22 cellular contexts compared by ENCODE assay signal in the genomic region with DNA sequence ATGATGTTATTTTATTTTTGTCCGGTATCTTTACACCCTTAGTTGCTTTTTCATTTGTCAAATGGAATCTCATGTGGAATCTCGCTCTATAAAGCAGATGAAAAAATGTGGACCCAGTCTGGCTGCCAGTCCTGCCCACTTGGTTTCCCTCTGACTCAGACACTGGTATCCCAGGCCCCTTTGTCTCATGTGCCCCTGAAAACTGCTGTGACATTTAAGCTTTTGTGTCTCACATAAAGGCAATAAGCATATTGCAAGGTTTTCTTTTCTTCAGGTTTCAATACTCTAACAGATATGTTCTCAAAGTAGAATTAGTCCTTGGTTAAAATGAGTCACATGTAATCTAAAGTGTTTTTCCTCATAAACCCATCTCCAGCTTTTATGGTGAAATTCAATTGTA.
A peak's percentile ranks its signal among the peaks of the same experiment; 100 is the strongest.
DNase-seq lines count a peak whose midpoint lies in the region; ATAC-seq lines count a peak whose summit lies in the region.
"Had no signal": no experiment of that assay in that cellular context is flagged by ENCODE, and none has a peak within 500 bp of the region (broad histone marks: within the 10 kb centered on the region; RNA-seq: fewer than 3 reads in every experiment).

No MANE protein-coding gene starts in this region.

- no peaks in the 10 kb centered on the region for H3K27me3 Mint-ChIP-seq in activated CD4-positive, alpha-beta T cell treated with anti-CD3 and anti-CD28 coated beads for 36 hours

- peak; percentile 64 for ATAC-seq in activated CD4-positive, alpha-beta T cell treated with anti-CD3 and anti-CD28 coated beads for 36 hours
- peak; percentile 60 for ATAC-seq in stimulated activated naive CD8-positive, alpha-beta T cell treated with anti-CD3 and anti-CD28 coated beads, Interleukin-15, Interleukin-2, amounts not matched to agents 100 U/mL and 50 U/mL, for 24 hours
- no peak for ATAC-seq in HG03457 (IDR thresholded peaks at IDR 0.05; ENCODE audit: unreplicated experiment)
- ATAC-seq: heart right ventricle, K562, left ventricle myocardium superior, Right ventricle myocardium inferior, SK-N-SH treated with all-trans-retinoic acid at 6 μM for 48 hours had no signal

- peaks cover 5% of the 10 kb centered on the region for H3K9me3 Mint-ChIP-seq in activated CD4-positive, alpha-beta T cell treated with anti-CD3 and anti-CD28 coated beads for 36 hours (ENCODE audit: low read depth)

- peak overlapping the region; percentile 71 for H3K27ac Mint-ChIP-seq in activated CD4-positive, alpha-beta T cell treated with anti-CD3 and anti-CD28 coated beads for 36 hours

- CTCF ChIA-PET in activated CD4-positive, alpha-beta T cell treated with anti-CD3 and anti-CD28 coated beads for 36 hours (lab: Charles Lee), result interaction anchor here (1.3 kb wide), 1 partner anchor 10 kb away, joined by 3 read pairs; no protein-coding TSS in a partner anchor

- peaks cover 74% of the 10 kb centered on the region for H3K4me1 Mint-ChIP-seq in activated CD4-positive, alpha-beta T cell treated with anti-CD3 and anti-CD28 coated beads for 36 hours

- no peak overlapping the region for H3K4me3 Mint-ChIP-seq in activated CD4-positive, alpha-beta T cell treated with anti-CD3 and anti-CD28 coated beads for 36 hours

- H3K36me3 Mint-ChIP-seq in activated CD4-positive, alpha-beta T cell treated with anti-CD3 and anti-CD28 coated beads for 36 hours (ENCODE audit: low read depth), result no peaks in the 10 kb centered on the region

- peak; percentile 41 for DNase-seq in activated CD4-positive, alpha-beta T cell treated with anti-CD3 and anti-CD28 coated beads for 36 hours
- no peak for DNase-seq in activated CD4-positive, alpha-beta T cell treated with anti-CD3 and anti-CD28 coated beads for 1 hour
- peak; percentile 37 for DNase-seq in stimulated activated CD4-positive, alpha-beta T cell treated with anti-CD3 and anti-CD28 coated beads, Interleukin-15, amount 100 ng/mL, for 24 hours
- no peak for DNase-seq in stimulated activated CD4-positive, alpha-beta T cell treated with anti-CD3 and anti-CD28 coated beads, Interleukin-2, amount 100 ng/mL, for 24 hours
- DNase-seq in dermis blood vessel endothelial cell, result peak; percentile 35
- peak; percentile 29 for DNase-seq in stimulated activated naive CD8-positive, alpha-beta T cell treated with anti-CD3 and anti-CD28 coated beads, Interleukin-15, Interleukin-2, amounts not matched to agents 100 U/mL and 50 U/mL, for 24 hours
- DNase-seq in NCI-H2227 (lab: John Stamatoyannopoulos, UW; ENCODE audit: unreplicated experiment), result no peak
- DNase-seq: activated effector memory CD4-positive, alpha-beta T cell treated with Interleukin-2 at 50 U/mL for 16 hours; amniotic stem cell; heart right ventricle; left ventricle myocardium superior; mesendoderm; NCI-H2029 treated with DMSO at 0.1 percent for 48 hours; NCI-H2227 treated with DMSO at 0.1 percent for 48 hours; NCI-H526 treated with DMSO at 0.1 percent for 48 hours; sigmoid colon; stimulated activated naive CD4-positive, alpha-beta T cell treated with Interleukin-2 at 50 U/mL for 16 hours; uterus had no signal

- intact Hi-C loops in activated CD4-positive, alpha-beta T cell treated with anti-CD3 and anti-CD28 coated beads for 36 hours (cut with DNase I, micrococcal nuclease), result loop anchor here (1.0 to 5.0 kb wide), 2 partner anchors 9 to 34 kb away; no protein-coding TSS in a partner anchor

- POLR2A ChIA-PET in activated CD4-positive, alpha-beta T cell treated with anti-CD3 and anti-CD28 coated beads for 36 hours (lab: Charles Lee), result no interaction called here

Comparison
In these comparisons a context has a peak if more than half of its experiments do, and no peak if none do; other contexts are left out.
1. DNase-seq: peak in activated CD4-positive, alpha-beta T cell treated with anti-CD3 and anti-CD28 coated beads for 36 hours (single experiment), stimulated activated CD4-positive, alpha-beta T cell treated with anti-CD3 and anti-CD28 coated beads, Interleukin-15, amount 100 ng/mL, for 24 hours (single experiment), dermis blood vessel endothelial cell (single experiment) and stimulated activated naive CD8-positive, alpha-beta T cell treated with anti-CD3 and anti-CD28 coated beads, Interleukin-15, Interleukin-2, amounts not matched to agents 100 U/mL and 50 U/mL, for 24 hours (single experiment); none in activated CD4-positive, alpha-beta T cell treated with anti-CD3 and anti-CD28 coated beads for 1 hour (single experiment), stimulated activated CD4-positive, alpha-beta T cell treated with anti-CD3 and anti-CD28 coated beads, Interleukin-2, amount 100 ng/mL, for 24 hours (0 of 2) and NCI-H2227 (single experiment).